In genomic region chr6:157528931-157529653, GRCh38 we compare ENCODE assay signal across 10 cellular contexts.
A peak's percentile ranks its signal among the peaks of the same experiment; 100 is the strongest.
DNase-seq lines count a peak whose midpoint lies in the region; ATAC-seq lines count a peak whose summit lies in the region.
"Had no signal": no experiment of that assay in that cellular context is flagged by ENCODE, and none has a peak within 500 bp of the region (broad histone marks: within the 10 kb centered on the region; RNA-seq: fewer than 3 reads in every experiment).

No MANE protein-coding gene starts in this region.

- peak; percentile 25 to 43 for ATAC-seq in stimulated activated naive B cell treated with anti-CD40 and anti-IgM and Interleukin-4, amounts not matched to agents 10 μg/mL and 1 μg/mL and 100 μg/mL, for 72 hours (replicated peaks)

- H3K36me3 Mint-ChIP-seq in stimulated activated naive B cell treated with anti-CD40 and anti-IgM and Interleukin-4, amounts not matched to agents 10 μg/mL and 1 μg/mL and 100 μg/mL, for 72 hours: peaks cover 25 to 27% of the 10 kb centered on the region in 2 donors

- DNase-seq in NCI-H1417 (lab: John Stamatoyannopoulos, UW) (peak in 2 of 3 experiments; percentile 54 to 89), NCI-H1417 treated with DMSO at 0.1 percent for 48 hours (lab: John Stamatoyannopoulos, UW) (no peak), NCI-H226 (peak; percentile 31), fibroblast of peridontal ligament (ENCODE audit: extremely low read depth) (peak; percentile 45), GOT3 (lab: John Stamatoyannopoulos, UW) (no peak), NCI-H1092 treated with DMSO at 0.1 percent for 48 hours (lab: John Stamatoyannopoulos, UW) (no peak), NCI-H2227 (lab: John Stamatoyannopoulos, UW; ENCODE audit: unreplicated experiment) (no peak)
- DNase-seq in stimulated activated naive B cell treated with anti-CD40 and anti-IgM and Interleukin-4, amounts not matched to agents 10 μg/mL and 1 μg/mL and 100 μg/mL, for 72 hours: no peak
- DNase-seq: colonic mucosa; stimulated activated CD4-positive, alpha-beta T cell treated with anti-CD3 and anti-CD28 coated beads, Interleukin-4, amount 100 ng/mL, for 1 hour had no signal

- H3K4me1 Mint-ChIP-seq in stimulated activated naive B cell treated with anti-CD40 and anti-IgM and Interleukin-4, amounts not matched to agents 10 μg/mL and 1 μg/mL and 100 μg/mL, for 72 hours: peaks cover 35 to 55% of the 10 kb centered on the region in 2 donors

- H3K27ac Mint-ChIP-seq in stimulated activated naive B cell treated with anti-CD40 and anti-IgM and Interleukin-4, amounts not matched to agents 10 μg/mL and 1 μg/mL and 100 μg/mL, for 72 hours: no peak overlapping the region

- H3K4me3 Mint-ChIP-seq in stimulated activated naive B cell treated with anti-CD40 and anti-IgM and Interleukin-4, amounts not matched to agents 10 μg/mL and 1 μg/mL and 100 μg/mL, for 72 hours: no peak overlapping the region

- H3K27me3 Mint-ChIP-seq in stimulated activated naive B cell treated with anti-CD40 and anti-IgM and Interleukin-4, amounts not matched to agents 10 μg/mL and 1 μg/mL and 100 μg/mL, for 72 hours: peaks cover 0 to 5% of the 10 kb centered on the region in 2 donors

- H3K9me3 Mint-ChIP-seq in stimulated activated naive B cell treated with anti-CD40 and anti-IgM and Interleukin-4, amounts not matched to agents 10 μg/mL and 1 μg/mL and 100 μg/mL, for 72 hours: peaks cover 2 to 4% of the 10 kb centered on the region in 2 donors

Comparison
In these comparisons a context has a peak if more than half of its experiments do, and no peak if none do; other contexts are left out.
1. DNase-seq: peak in NCI-H1417 (2 of 3), NCI-H226 (single experiment) and fibroblast of peridontal ligament (single experiment); none in NCI-H1417 treated with DMSO at 0.1 percent for 48 hours (single experiment), stimulated activated naive B cell treated with anti-CD40 and anti-IgM and Interleukin-4, amounts not matched to agents 10 μg/mL and 1 μg/mL and 100 μg/mL, for 72 hours (single experiment), GOT3 (single experiment), NCI-H1092 treated with DMSO at 0.1 percent for 48 hours (single experiment) and NCI-H2227 (single experiment).